10 cellular contexts compared by ENCODE assay signal in the genomic region with DNA sequence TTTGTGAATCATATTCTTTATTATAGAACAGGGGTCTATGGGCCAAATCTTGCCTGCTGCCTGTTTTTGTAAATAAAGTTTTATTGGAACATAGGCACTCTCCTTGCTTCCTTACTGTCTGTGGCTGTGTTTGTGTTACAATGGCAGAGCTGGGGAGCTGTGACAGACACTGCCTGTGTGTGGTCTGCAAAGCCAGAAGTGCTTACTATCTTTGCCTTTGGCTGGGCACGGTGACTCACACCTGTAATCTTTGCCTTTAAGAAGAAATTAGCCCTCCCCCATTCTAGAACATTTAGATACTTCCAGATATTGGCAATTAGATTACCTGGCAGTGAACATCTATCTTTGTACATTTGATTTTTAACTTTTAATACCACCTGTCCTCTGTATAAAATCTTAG.
"Had no signal": no experiment of that assay in that cellular context is flagged by ENCODE, and none has a peak within 500 bp of the region (broad histone marks: within the 10 kb centered on the region; RNA-seq: fewer than 3 reads in every experiment).

No MANE protein-coding gene starts in this region.

- H3K4me1 ChIP-seq: pancreas, uterus had no signal

- ATAC-seq: activated CD4-positive, CD25-positive, alpha-beta regulatory T cell treated with anti-CD3 and anti-CD28 coated beads, Interleukin-2, amount 50 U/mL, for 24 hours; pancreas had no signal

- H3K4me3 ChIP-seq: pancreas, uterus had no signal

- H3K36me3 ChIP-seq: pancreas, uterus had no signal

- DNase-seq: activated CD4-positive, alpha-beta T cell treated with anti-CD3 and anti-CD28 coated beads, Interleukin-2, amount 50 U/mL, for 4 hours; activated effector memory CD4-positive, alpha-beta T cell treated with Interleukin-2 at 50 U/mL for 16 hours; activated T-cell treated with anti-CD3 and anti-CD28 coated beads, Interleukin-2, amount 50 U/mL, for 1 hour; amniotic stem cell; cerebellar nuclear complex; dermis blood vessel endothelial cell; pancreas; stimulated activated CD4-positive, alpha-beta T cell treated with anti-CD3 and anti-CD28 coated beads, Interleukin-4, amount 100 ng/mL, for 4 hours; uterus had no signal

- H3K27ac ChIP-seq: pancreas, uterus had no signal

- H3K27me3 ChIP-seq: uterus had no signal

- H3K9me3 ChIP-seq: pancreas, uterus had no signal
